Comparison of ENCODE assay signal across 29 cellular contexts in the genomic region with DNA sequence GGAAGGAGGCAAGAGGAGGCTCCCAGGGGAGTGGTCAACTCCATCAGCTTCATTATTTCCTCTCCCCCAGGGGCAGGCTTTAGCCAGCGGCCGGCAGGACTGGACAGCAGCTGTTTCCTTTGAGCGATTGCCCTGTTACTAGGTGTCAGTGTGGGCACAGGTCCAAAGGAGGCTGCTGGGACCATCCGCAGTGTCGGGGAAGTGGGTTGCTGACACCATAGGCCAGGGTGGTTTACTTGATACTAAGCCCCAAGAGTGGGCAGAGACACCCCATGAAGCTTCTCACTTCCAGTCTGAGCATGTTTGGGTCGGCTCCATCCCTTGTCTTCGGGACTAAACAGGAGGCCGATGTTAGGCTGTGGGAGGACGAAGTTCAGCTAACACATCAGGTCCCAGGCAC.
"Had no signal": no experiment of that assay in that cellular context is flagged by ENCODE, and none has a peak within 500 bp of the region (broad histone marks: within the 10 kb centered on the region; RNA-seq: fewer than 3 reads in every experiment).

No MANE protein-coding gene starts in this region.

- H3K4me3 ChIP-seq: adrenal gland, body of pancreas, colonic mucosa, dorsolateral prefrontal cortex, mucosa of descending colon, right lobe of liver, smooth muscle cell, stomach, thyroid gland had no signal

- ATAC-seq: activated CD4-positive, CD25-positive, alpha-beta regulatory T cell treated with anti-CD3 and anti-CD28 coated beads, Interleukin-2, amount 50 U/mL, for 24 hours; body of pancreas; mucosa of descending colon; right lobe of liver; stimulated activated memory B cell treated with anti-CD40 and anti-IgM and Interleukin-4, amounts not matched to agents 10 μg/mL and 1 μg/mL and 100 μg/mL, for 72 hours had no signal

- H3K36me3 ChIP-seq: adrenal gland, colonic mucosa, right lobe of liver, stomach, thyroid gland had no signal

- H3K4me1 ChIP-seq: adrenal gland, body of pancreas, colonic mucosa, right lobe of liver, stomach, thyroid gland had no signal

- H3K27me3 ChIP-seq: adrenal gland, colonic mucosa, dorsolateral prefrontal cortex, right lobe of liver, thyroid gland had no signal

- H3K27ac ChIP-seq: adrenal gland, body of pancreas, colonic mucosa, dorsolateral prefrontal cortex, right lobe of liver, thyroid gland, VCaP had no signal

- DNase-seq: activated CD4-positive, alpha-beta memory T cell treated with anti-CD3 and anti-CD28 coated beads for 36 hours; activated CD4-positive, alpha-beta T cell treated with anti-CD3 and anti-CD28 coated beads, Interleukin-2, amount 10 ng/mL, durations not matched to agents 24 days and 14 days; activated CD8-positive, alpha-beta memory T cell treated with anti-CD3 and anti-CD28 coated beads, Interleukin-2, amount 50 U/mL, for 4 hours; activated effector memory CD4-positive, alpha-beta T cell treated with anti-CD3 and anti-CD28 coated beads, Interleukin-2, amount 50 U/mL, for 16 hours; activated naive CD4-positive, alpha-beta T cell treated with anti-CD3 and anti-CD28 coated beads for 36 hours; activated naive CD8-positive, alpha-beta T cell treated with anti-CD3 and anti-CD28 coated beads for 36 hours; activated T-cell treated with anti-CD3 and anti-CD28 coated beads, Interleukin-2, amount 50 U/mL, for 1 hour; aorta; body of pancreas; cerebellar nuclear complex; colonic mucosa; dorsolateral prefrontal cortex; foreskin fibroblast; immature natural killer cell; kidney; mucosa of descending colon; right lobe of liver; stimulated activated CD4-positive, alpha-beta T cell treated with anti-CD3 and anti-CD28 coated beads, Interleukin-1b, Interleukin-23, amount 100 ng/mL, for 48 hours; stimulated activated CD4-positive, alpha-beta T cell treated with anti-CD3 and anti-CD28 coated beads, Interleukin-4, amount 100 ng/mL, for 4 hours; stimulated activated CD8-positive, alpha-beta memory T cell treated with anti-CD3 and anti-CD28 coated beads, Interleukin-4, amount 100 ng/mL, for 48 hours; stomach; SW 1271; T-helper 9 cell; thyroid gland had no signal

- H3K9me3 ChIP-seq: adrenal gland, body of pancreas, colonic mucosa, mucosa of descending colon, right lobe of liver, stomach, thyroid gland had no signal
